23 cellular contexts compared by ENCODE assay signal in the genomic region with DNA sequence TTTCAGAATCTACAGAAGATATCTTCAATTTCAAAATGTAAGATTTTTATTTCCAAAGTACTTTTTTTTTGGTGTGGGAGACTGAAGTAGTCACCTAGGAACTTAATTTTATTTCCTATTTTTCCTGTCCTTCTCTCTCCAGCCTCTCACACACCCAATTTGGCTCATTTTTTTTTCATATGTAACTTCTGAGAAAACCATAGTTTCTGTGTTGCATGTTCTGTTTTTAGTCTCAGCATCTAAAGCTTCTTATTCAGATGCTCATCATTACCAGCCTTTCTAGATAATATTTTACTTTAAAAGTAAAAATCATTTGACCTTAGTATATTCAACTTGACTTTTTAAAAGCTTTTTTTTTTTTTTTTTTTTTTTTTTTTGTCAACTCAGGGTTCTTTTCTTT.
"Had no signal": no experiment of that assay in that cellular context is flagged by ENCODE, and none has a peak within 500 bp of the region (broad histone marks: within the 10 kb centered on the region; RNA-seq: fewer than 3 reads in every experiment).

No MANE protein-coding gene starts in this region.

- ATAC-seq: gastrocnemius medialis; left cardiac atrium; natural killer cell treated with Interleukin-12 subunit alpha and Interleukin-12 subunit beta and Interleukin-15 and Interleukin-18, amount 100 ng/mL, for 72 hours; stimulated activated naive B cell treated with anti-CD40 and anti-IgM and Interleukin-4, amounts not matched to agents 10 μg/mL and 1 μg/mL and 100 μg/mL, for 72 hours had no signal

- H3K79me2 ChIP-seq: parathyroid adenoma had no signal

- H3K9ac ChIP-seq: parathyroid adenoma had no signal

- FAIRE-seq: endothelial cell of umbilical vein, small intestine, urothelium cell line had no signal

- H3K4me1 ChIP-seq: colonic mucosa, gastrocnemius medialis, left lung, parathyroid adenoma, right lobe of liver, upper lobe of left lung had no signal

- H3K27me3 ChIP-seq: colonic mucosa, esophagus squamous epithelium, gastrocnemius medialis, left lung, neutrophil, right lobe of liver, tibial nerve, upper lobe of left lung had no signal

- DNase-seq: colonic mucosa; effector memory CD4-positive, alpha-beta T cell; esophagus squamous epithelium; gastrocnemius medialis; head of caudate nucleus; left cardiac atrium; left lung; mesenchymal stem cell; mucosa of descending colon; naive B cell; right lobe of liver; stimulated activated CD4-positive, alpha-beta T cell treated with anti-CD3 and anti-CD28 coated beads, Interleukin-15, amount 100 ng/mL, for 24 hours; stimulated activated CD4-positive, alpha-beta T cell treated with anti-CD3 and anti-CD28 coated beads, Interleukin-2, amount 100 ng/mL, for 48 hours; stimulated activated naive B cell treated with anti-CD40 and anti-IgM and Interleukin-4, amounts not matched to agents 10 μg/mL and 1 μg/mL and 100 μg/mL, for 72 hours had no signal

- H3K27ac ChIP-seq: colonic mucosa, esophagus squamous epithelium, gastrocnemius medialis, left lung, neutrophil, parathyroid adenoma, right lobe of liver, thoracic aorta, tibial nerve, upper lobe of left lung had no signal

- H3K4me3 ChIP-seq: colonic mucosa, esophagus squamous epithelium, gastrocnemius medialis, left lung, mucosa of descending colon, right lobe of liver, thoracic aorta, tibial nerve, upper lobe of left lung had no signal

- H3K9me3 ChIP-seq: colonic mucosa, esophagus squamous epithelium, gastrocnemius medialis, mucosa of descending colon, neutrophil, right lobe of liver, thoracic aorta, tibial nerve had no signal

- H3K36me3 ChIP-seq: colonic mucosa, esophagus squamous epithelium, gastrocnemius medialis, left lung, neutrophil, right lobe of liver, thoracic aorta, tibial nerve, upper lobe of left lung had no signal

- H2AFZ ChIP-seq: parathyroid adenoma had no signal
